In the genomic region with DNA sequence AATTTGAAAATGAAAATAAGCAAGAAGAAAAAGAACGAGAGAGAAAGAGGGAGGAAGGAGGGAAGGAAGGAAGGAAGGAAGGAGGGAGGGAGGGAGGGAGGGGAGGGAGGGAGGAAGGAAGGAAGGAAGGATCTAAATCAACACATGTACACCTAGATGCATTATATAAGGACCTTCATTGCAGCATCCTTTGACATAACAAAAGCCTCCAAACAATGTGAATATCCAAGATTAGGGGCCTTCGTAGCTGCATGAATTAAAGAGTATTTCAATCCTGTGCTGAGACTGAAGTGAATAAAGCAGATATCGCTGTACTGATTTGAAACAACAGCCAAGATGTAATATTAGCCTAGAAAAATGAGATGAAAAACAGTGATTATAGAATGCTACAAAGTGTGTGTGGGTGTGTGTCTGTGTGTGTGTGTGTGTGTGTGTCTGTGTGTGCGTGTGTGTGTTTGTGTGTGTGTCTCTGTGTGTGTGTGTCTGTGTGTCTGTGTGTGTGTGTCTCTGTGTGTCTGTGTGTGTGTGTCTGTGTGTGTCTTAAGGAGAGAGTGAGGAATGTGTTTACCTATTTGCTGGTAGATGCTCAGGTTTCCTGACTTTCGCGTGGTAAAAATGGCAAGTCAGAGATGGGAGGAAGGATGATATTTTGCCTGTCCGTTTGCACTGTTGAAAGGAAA, we compare ENCODE assay signal across 12 cellular contexts.
A peak's percentile ranks its signal among the peaks of the same experiment; 100 is the strongest.
DNase-seq lines count a peak whose midpoint lies in the region; ATAC-seq, FAIRE-seq and TF ChIP-seq lines count a peak whose summit lies in the region.
"Had no signal": no experiment of that assay in that cellular context is flagged by ENCODE, and none has a peak within 500 bp of the region (broad histone marks: within the 10 kb centered on the region; RNA-seq: fewer than 3 reads in every experiment).

No MANE protein-coding gene starts in this region.

- H3K36me3 ChIP-seq in HepG2 (replicated peaks in 1 of 2; ENCODE audit: control insufficient read depth in 1 of 2, insufficient read depth in 2 of 2, low read length in 2 of 2) (no peaks in the 10 kb centered on the region), testis (ENCODE audit: low read depth, missing control alignments) (no peaks in the 10 kb centered on the region)
- H3K36me3 ChIP-seq: spleen had no signal

- H3K4me1 ChIP-seq in HepG2 (ENCODE audit: insufficient read depth, low read length) (peaks cover 93% of the 10 kb centered on the region), testis (peaks cover 30% of the 10 kb centered on the region)

- in situ Hi-C loops in HepG2 (cut with HindIII; ENCODE audit: extremely low pct_ligation_motif_present, low pct_unique_long_range_greater_than_20kb) (no loop called here), G401 (cut with HindIII; ENCODE audit: low sequenced_read_pairs) (no loop called here)

- POLR2A ChIA-PET in activated CD4-positive, alpha-beta memory T cell treated with anti-CD3 and anti-CD28 coated beads for 36 hours (lab: Charles Lee) = interaction anchor here (1.5 kb wide), 1 partner anchor 42 kb away, joined by 7 read pairs; no protein-coding TSS in a partner anchor
- POLR2A ChIA-PET in HepG2 (lab: Yijun Ruan, JAX) = interaction anchor here (1.0 kb wide), 1 partner anchor 10 kb away, joined by 4 read pairs; no protein-coding TSS in a partner anchor

- H3K4me2 ChIP-seq in HepG2 (ENCODE audit: low read depth, low read length) = no peak overlapping the region

- H3K27ac Mint-ChIP-seq in activated T-cell treated with anti-CD3 and anti-CD28 coated beads, Interleukin-2, amount 50 U/mL, for 72 hours = peak overlapping the region; percentile 82
- peak overlapping the region; percentile 46 for H3K27ac Mint-ChIP-seq in activated CD4-positive, alpha-beta memory T cell treated with anti-CD3 and anti-CD28 coated beads for 36 hours
- H3K27ac Mint-ChIP-seq: H9, nephron progenitor cell had no signal

- no peak for ATAC-seq in activated T-cell treated with anti-CD3 and anti-CD28 coated beads, Interleukin-2, amount 50 U/mL, for 72 hours (replicated peaks in 1 of 2)
- no peak for ATAC-seq in activated T-cell treated with anti-CD3 and anti-CD28 coated beads, Interleukin-2, amount 50 U/mL, for 4 hours
- ATAC-seq in HepG2 = no peak

- no peaks in the 10 kb centered on the region for H3K36me3 Mint-ChIP-seq in activated T-cell treated with anti-CD3 and anti-CD28 coated beads, Interleukin-2, amount 50 U/mL, for 72 hours (ENCODE audit: insufficient read depth in 2 of 2)
- no peaks in the 10 kb centered on the region for H3K36me3 Mint-ChIP-seq in activated T-cell treated with anti-CD3 and anti-CD28 coated beads, Interleukin-2, amount 50 U/mL, for 4 hours (ENCODE audit: insufficient read depth)
- H3K36me3 Mint-ChIP-seq in activated CD4-positive, alpha-beta memory T cell treated with anti-CD3 and anti-CD28 coated beads for 36 hours = no peaks in the 10 kb centered on the region

- TF ChIP-seq POLR2A in HepG2 (IDR thresholded peaks at IDR 0.05; ENCODE audit: insufficient read depth in 1 of 2, low read depth in 2 of 2, low read length in 2 of 2) = no peak
- no peak for TF ChIP-seq POLR2A in testis (IDR thresholded peaks at IDR 0.05)

- no peaks in the 10 kb centered on the region for H3K79me2 ChIP-seq in HepG2 (ENCODE audit: insufficient read depth, low read length)

- TF ChIP-seq EP300 in HepG2 (IDR thresholded peaks at IDR 0.05; ENCODE audit: low read depth in 2 of 2, low read length in 2 of 2) (no peak), HepG2 (CRISPR knock-in tag; IDR thresholded peaks at IDR 0.05; ENCODE audit: borderline replicate concordance) (no peak)

- H3K4me3 ChIP-seq in HepG2 (replicated peaks in 1 of 3; ENCODE audit: insufficient read depth in 1 of 3, low read depth in 2 of 3, low read length in 3 of 3) (no peak overlapping the region), testis (no peak overlapping the region)

- no peaks in the 10 kb centered on the region for H3K27me3 ChIP-seq in HepG2 (ENCODE audit: control insufficient read depth in 1 of 2, insufficient read depth in 2 of 2, low read length in 2 of 2)
- H3K27me3 ChIP-seq in testis = no peaks in the 10 kb centered on the region

- DNase-seq in activated T-cell treated with anti-CD3 and anti-CD28 coated beads, Interleukin-2, amount 50 U/mL, for 72 hours = no peak
- DNase-seq in activated T-cell treated with anti-CD3 and anti-CD28 coated beads, Interleukin-2, amount 50 U/mL, for 4 hours = no peak
- no peak for DNase-seq in activated CD4-positive, alpha-beta memory T cell treated with anti-CD3 and anti-CD28 coated beads for 36 hours
- no peak for DNase-seq in HepG2 (ENCODE audit: low spot score)
- DNase-seq in testis = no peak
- DNase-seq in MV-4-11 (lab: John Stamatoyannopoulos, UW) = no peak
- no peak for DNase-seq in G401 (ENCODE audit: low spot score)
- no peak for DNase-seq in stimulated activated CD4-positive, alpha-beta T cell treated with anti-CD3 and anti-CD28 coated beads, Interleukin-12 subunit alpha, Interleukin-12 subunit beta, amount 100 ng/mL, for 4 hours
- DNase-seq: H9, nephron progenitor cell, spleen had no signal

- no peaks in the 10 kb centered on the region for H3K9me3 Mint-ChIP-seq in activated T-cell treated with anti-CD3 and anti-CD28 coated beads, Interleukin-2, amount 50 U/mL, for 72 hours
- no peaks in the 10 kb centered on the region for H3K9me3 Mint-ChIP-seq in activated T-cell treated with anti-CD3 and anti-CD28 coated beads, Interleukin-2, amount 50 U/mL, for 4 hours
- H3K9me3 Mint-ChIP-seq in activated CD4-positive, alpha-beta memory T cell treated with anti-CD3 and anti-CD28 coated beads for 36 hours = no peaks in the 10 kb centered on the region
- H3K9me3 Mint-ChIP-seq: H9, nephron progenitor cell had no signal

- no peak for TF ChIP-seq RAD21 in HepG2 (CRISPR knock-in tag; IDR thresholded peaks at IDR 0.05)

- H3K9me3 ChIP-seq in HepG2 (ENCODE audit: low read length) (no peaks in the 10 kb centered on the region), testis (no peaks in the 10 kb centered on the region)
- H3K9me3 ChIP-seq: spleen had no signal

- CTCF ChIA-PET in activated CD4-positive, alpha-beta memory T cell treated with anti-CD3 and anti-CD28 coated beads for 36 hours (lab: Charles Lee) = no interaction called here
- CTCF ChIA-PET in HepG2 (lab: Yijun Ruan, JAX; ENCODE audit: low intra/inter-chr PET ratio, low total read pairs) = interaction anchor here (1.0 to 3.3 kb wide), 4 partner anchors 76 to 195 kb away, joined by 3 to 13 read pairs (median 4); no protein-coding TSS in a partner anchor

- WGBS in HepG2 (ENCODE audit: low lambda C conversion rate) = 80% methylated on average over 7 of the region's 7 CpGs
- WGBS in testis, 2 donors = 47 to 52% methylated on average over 7 of the region's 7 CpGs

- FAIRE-seq in HepG2 (lab: Jason Lieb, UNC) = peak; percentile 18
- FAIRE-seq: colon had no signal

- H3K27me3 Mint-ChIP-seq in activated T-cell treated with anti-CD3 and anti-CD28 coated beads, Interleukin-2, amount 50 U/mL, for 72 hours (ENCODE audit: low read depth) = no peaks in the 10 kb centered on the region
- peaks cover 3% of the 10 kb centered on the region for H3K27me3 Mint-ChIP-seq in activated T-cell treated with anti-CD3 and anti-CD28 coated beads, Interleukin-2, amount 50 U/mL, for 4 hours (ENCODE audit: low read depth)
- no peaks in the 10 kb centered on the region for H3K27me3 Mint-ChIP-seq in activated CD4-positive, alpha-beta memory T cell treated with anti-CD3 and anti-CD28 coated beads for 36 hours

- H3K9ac ChIP-seq in HepG2 (ENCODE audit: insufficient read depth, low read depth, low read length) = no peak overlapping the region; the same call in 1 of the 2 replicates

- no peak for TF ChIP-seq CTCF in HepG2 (CRISPR knock-in tag; IDR thresholded peaks at IDR 0.05)
- no peak for TF ChIP-seq CTCF in testis (IDR thresholded peaks at IDR 0.05)

- H2AFZ ChIP-seq in HepG2 (ENCODE audit: low read length) = no peak overlapping the region

- intact Hi-C loops in activated CD4-positive, alpha-beta memory T cell treated with anti-CD3 and anti-CD28 coated beads for 36 hours (cut with micrococcal nuclease) = loop anchor here (5.0 kb wide), 2 partner anchors 44 to 189 kb away; a partner anchor contains a TSS
- intact Hi-C loops in HepG2 (cut with micrococcal nuclease; ENCODE audit: unreplicated experiment) = no loop called here
- intact Hi-C loops in testis (cut with DNase I; ENCODE audit: low total_unique reads) = no loop called here

- H3K4me1 Mint-ChIP-seq in activated T-cell treated with anti-CD3 and anti-CD28 coated beads, Interleukin-2, amount 50 U/mL, for 72 hours (ENCODE audit: low read depth) = peaks cover 64% of the 10 kb centered on the region
- peaks cover 53% of the 10 kb centered on the region for H3K4me1 Mint-ChIP-seq in activated T-cell treated with anti-CD3 and anti-CD28 coated beads, Interleukin-2, amount 50 U/mL, for 4 hours (ENCODE audit: low read depth)
- peaks cover 47% of the 10 kb centered on the region for H3K4me1 Mint-ChIP-seq in activated CD4-positive, alpha-beta memory T cell treated with anti-CD3 and anti-CD28 coated beads for 36 hours (ENCODE audit: low read depth)

- H3K27ac ChIP-seq in HepG2 (ENCODE audit: extremely low read length, insufficient read depth, low read length) (no peak overlapping the region), testis (peak overlapping the region; percentile 20 to 76)

- H3K4me3 Mint-ChIP-seq in activated T-cell treated with anti-CD3 and anti-CD28 coated beads, Interleukin-2, amount 50 U/mL, for 72 hours = peak overlapping the region; percentile 1 to 48
- H3K4me3 Mint-ChIP-seq in activated T-cell treated with anti-CD3 and anti-CD28 coated beads, Interleukin-2, amount 50 U/mL, for 4 hours = no peak overlapping the region
- peak overlapping the region; percentile 3 for H3K4me3 Mint-ChIP-seq in activated CD4-positive, alpha-beta memory T cell treated with anti-CD3 and anti-CD28 coated beads for 36 hours
- H3K4me3 Mint-ChIP-seq: H9, nephron progenitor cell had no signal

- H4K20me1 ChIP-seq in HepG2 (ENCODE audit: insufficient read depth, low read length) = no peaks in the 10 kb centered on the region

- no TSS peak for BruUV-seq in HepG2 (replicated peaks; lab: Mats Ljungman, UMichigan)

TF ChIP-seq in HepG2, 621 proteins besides CTCF, POLR2A, EP300 and RAD21 (continues in another document):
- TF ChIP-seq, protein P1, sequence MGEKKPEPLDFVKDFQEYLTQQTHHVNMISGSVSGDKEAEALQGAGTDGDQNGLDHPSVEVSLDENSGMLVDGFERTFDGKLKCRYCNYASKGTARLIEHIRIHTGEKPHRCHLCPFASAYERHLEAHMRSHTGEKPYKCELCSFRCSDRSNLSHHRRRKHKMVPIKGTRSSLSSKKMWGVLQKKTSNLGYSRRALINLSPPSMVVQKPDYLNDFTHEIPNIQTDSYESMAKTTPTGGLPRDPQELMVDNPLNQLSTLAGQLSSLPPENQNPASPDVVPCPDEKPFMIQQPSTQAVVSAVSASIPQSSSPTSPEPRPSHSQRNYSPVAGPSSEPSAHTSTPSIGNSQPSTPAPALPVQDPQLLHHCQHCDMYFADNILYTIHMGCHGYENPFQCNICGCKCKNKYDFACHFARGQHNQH (CRISPR knock-in tag; IDR thresholded peaks at IDR 0.05) = no peak
- TF ChIP-seq ZNF775 (CRISPR knock-in tag; IDR thresholded peaks at IDR 0.05; ENCODE audit: borderline replicate concordance) (no peak), CHD4 (IDR thresholded peaks at IDR 0.05; ENCODE audit: borderline replicate concordance, low read length) (no peak)
